In genomic region chr7:65489260-65489767, GRCh38 we compare ENCODE assay signal across 26 cellular contexts.
"Had no signal": no experiment of that assay in that cellular context is flagged by ENCODE, and none has a peak within 500 bp of the region (broad histone marks: within the 10 kb centered on the region; RNA-seq: fewer than 3 reads in every experiment).

No MANE protein-coding gene starts in this region.

- H3K27ac ChIP-seq: SJCRH30 had no signal

- H3K36me3 ChIP-seq: SJCRH30 had no signal

- H3K4me3 ChIP-seq: SJCRH30 had no signal

- H3K36me3 Mint-ChIP-seq: brain had no signal

- H3K4me1 Mint-ChIP-seq: activated CD4-positive, alpha-beta T cell treated with anti-CD3 and anti-CD28 coated beads, Interleukin-2, amount 10 ng/mL, durations not matched to agents 24 days and 14 days; activated naive CD8-positive, alpha-beta T cell treated with anti-CD3 and anti-CD28 coated beads, Interleukin-2, amount 50 U/mL, for 24 hours; brain had no signal

- H3K4me3 Mint-ChIP-seq: activated CD4-positive, alpha-beta T cell treated with anti-CD3 and anti-CD28 coated beads, Interleukin-2, amount 10 ng/mL, durations not matched to agents 24 days and 14 days; activated CD8-positive, alpha-beta T cell treated with anti-CD3 and anti-CD28 coated beads for 36 hours; activated naive CD8-positive, alpha-beta T cell; activated naive CD8-positive, alpha-beta T cell treated with anti-CD3 and anti-CD28 coated beads, Interleukin-2, amount 50 U/mL, for 24 hours; activated T-cell treated with anti-CD3 and anti-CD28 coated beads, Interleukin-2, amount 50 U/mL, for 72 hours; brain; T-helper 1 cell treated with Interleukin-12 subunit alpha and Interleukin-12 subunit beta and Interleukin-4 antibody, amounts not matched to agents 30 μg/mL and 1 μg/mL, for 36 hours; T-helper 2 cell treated with Interferon-gamma antibody and Interleukin-4, amounts not matched to agents 5 μg/mL and 100 μg/mL, for 36 hours had no signal

- H3K9ac ChIP-seq: SK-N-SH had no signal

- H3K27ac Mint-ChIP-seq: activated CD4-positive, alpha-beta T cell treated with anti-CD3 and anti-CD28 coated beads, Interleukin-2, amount 10 ng/mL, durations not matched to agents 24 days and 14 days; activated CD8-positive, alpha-beta T cell treated with anti-CD3 and anti-CD28 coated beads for 36 hours; activated naive CD8-positive, alpha-beta T cell; activated naive CD8-positive, alpha-beta T cell treated with anti-CD3 and anti-CD28 coated beads, Interleukin-2, amount 50 U/mL, for 24 hours; activated T-cell treated with anti-CD3 and anti-CD28 coated beads, Interleukin-2, amount 50 U/mL, for 72 hours; activated T-helper 2 cell treated with anti-CD3 and anti-CD28 coated beads, Interferon-gamma antibody, Interleukin-2, Interleukin-4, amounts not matched to agents 10 μg/mL and 5 μg/mL and 100 μg/mL, durations not matched to agents 14 hours and 24 hours and 36 hours; brain; T-helper 1 cell treated with Interleukin-12 subunit alpha and Interleukin-12 subunit beta and Interleukin-4 antibody, amounts not matched to agents 30 μg/mL and 1 μg/mL, for 36 hours; T-helper 2 cell treated with Interferon-gamma antibody and Interleukin-4, amounts not matched to agents 5 μg/mL and 100 μg/mL, for 36 hours had no signal

- H3K4me1 ChIP-seq: SJCRH30 had no signal

- H3K9me3 ChIP-seq: SK-N-SH had no signal

- DNase-seq: activated CD4-positive, alpha-beta T cell treated with anti-CD3 and anti-CD28 coated beads, Interleukin-2, amount 10 ng/mL, durations not matched to agents 24 days and 14 days; activated CD4-positive, alpha-beta T cell treated with anti-CD3 and anti-CD28 coated beads, Interleukin-2, amount 50 U/mL, for 4 hours; activated CD8-positive, alpha-beta T cell treated with anti-CD3 and anti-CD28 coated beads for 36 hours; activated gamma-delta T cell; activated naive CD4-positive, alpha-beta T cell treated with Interleukin-2 at 50 U/mL for 16 hours; activated naive CD8-positive, alpha-beta T cell treated with anti-CD3 and anti-CD28 coated beads, Interleukin-2, amount 50 U/mL, for 24 hours; activated T-cell treated with anti-CD3 and anti-CD28 coated beads, Interleukin-2, amount 50 U/mL, for 1 hour; activated T-cell treated with anti-CD3 and anti-CD28 coated beads, Interleukin-2, amount 50 U/mL, for 72 hours; anterior cingulate cortex; caudate nucleus; NCI-H1092 treated with DMSO at 0.1 percent for 48 hours; NCI-H1417; NCI-H146; NCI-H187; NCI-H2029 treated with DMSO at 0.1 percent for 48 hours; NCI-H2107; NCI-H2171; NCI-H524; SHP77; SJCRH30; SK-N-SH had no signal

- H3K27me3 Mint-ChIP-seq: activated CD4-positive, alpha-beta T cell treated with anti-CD3 and anti-CD28 coated beads, Interleukin-2, amount 10 ng/mL, durations not matched to agents 24 days and 14 days; activated CD8-positive, alpha-beta T cell treated with anti-CD3 and anti-CD28 coated beads for 36 hours had no signal

- H3K27me3 ChIP-seq: SJCRH30 had no signal
